Comparison of ENCODE assay signal across 22 cellular contexts in the genomic region with DNA sequence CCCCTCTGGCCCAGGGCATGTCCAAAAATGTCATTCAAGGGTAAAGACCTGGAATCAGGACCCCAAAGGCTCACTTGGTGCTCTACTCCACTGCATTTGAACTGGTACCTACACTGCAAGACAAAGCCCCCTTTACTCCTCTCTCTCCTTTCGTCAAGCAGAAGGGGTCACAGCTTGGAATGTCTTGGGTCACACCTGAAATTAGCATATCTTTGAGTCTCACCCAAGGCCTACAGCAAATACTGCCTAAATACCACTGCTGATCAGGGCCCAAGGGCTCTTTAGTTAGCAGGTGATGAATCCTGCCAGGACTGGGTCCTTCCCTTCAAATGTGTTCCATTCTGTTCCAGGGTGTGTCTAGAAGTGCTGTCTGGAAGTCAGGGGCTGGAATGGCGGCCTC.
"Had no signal": no experiment of that assay in that cellular context is flagged by ENCODE, and none has a peak within 500 bp of the region (broad histone marks: within the 10 kb centered on the region; RNA-seq: fewer than 3 reads in every experiment).

No MANE protein-coding gene starts in this region.

- H3K27me3 ChIP-seq: SJSA1 had no signal

- DNase-seq: IMR-90, Kasumi-1, KG1, MM.1S, NCI-H1092 treated with DMSO at 0.1 percent for 48 hours, NCI-H1436, NCI-H187, NCI-H2029, NCI-H2081 treated with DMSO at 0.1 percent for 48 hours, NCI-H2171, NCI-H226, NCI-H446, NCI-H510A, NCI-H524 treated with DMSO at 0.1 percent for 48 hours, NCI-H774, Right ventricle myocardium superior, RPMI8226, SIG-M5 had no signal

- H3K4me3 ChIP-seq: SJSA1, SK-N-MC had no signal

- FAIRE-seq: HepG2, RCC 7860 had no signal

- H3K36me3 ChIP-seq: SJSA1 had no signal

- H3K27ac ChIP-seq: SJSA1, SK-N-MC had no signal

- H3K4me1 ChIP-seq: SJSA1 had no signal

- ATAC-seq: HepG2 had no signal

- H3K9me3 ChIP-seq: SJSA1 had no signal
